In genomic region chr11:127226959-127227358, GRCh38 we compare ENCODE assay signal across 21 cellular contexts.
DNase-seq lines count a peak whose midpoint lies in the region; ATAC-seq, FAIRE-seq and TF ChIP-seq lines count a peak whose summit lies in the region.
"Had no signal": no experiment of that assay in that cellular context is flagged by ENCODE, and none has a peak within 500 bp of the region (broad histone marks: within the 10 kb centered on the region; RNA-seq: fewer than 3 reads in every experiment).

No MANE protein-coding gene starts in this region.

- no peaks in the 10 kb centered on the region for H3K36me3 ChIP-seq in bronchial epithelial cell (ENCODE audit: control insufficient read depth, insufficient read depth, low read length)
- H3K36me3 ChIP-seq in mesodermal cell (ENCODE audit: control insufficient read depth, insufficient read depth, low read length) = no peaks in the 10 kb centered on the region
- H3K36me3 ChIP-seq: BE2C had no signal

- H3K4me3 ChIP-seq in bronchial epithelial cell (ENCODE audit: low read depth, low read length) (no peak overlapping the region), mesodermal cell (ENCODE audit: extremely low read depth, insufficient read depth, low read length, poor library complexity, severe bottlenecking) (no peak overlapping the region)
- H3K4me3 ChIP-seq: A549, GM12878, GM23338 had no signal

- no peaks in the 10 kb centered on the region for H3K4me1 ChIP-seq in mesodermal cell (ENCODE audit: control insufficient read depth, insufficient read depth, low read length, poor library complexity, severe bottlenecking)
- H3K4me1 ChIP-seq: A549, BE2C had no signal

- no peaks in the 10 kb centered on the region for H3K9me3 Mint-ChIP-seq in HFFc6
- H3K9me3 Mint-ChIP-seq in activated CD8-positive, alpha-beta T cell treated with anti-CD3 and anti-CD28 coated beads, Interleukin-2, amount 10 ng/mL, durations not matched to agents 7 days and 5 days (ENCODE audit: insufficient read depth) = no peaks in the 10 kb centered on the region
- H3K9me3 Mint-ChIP-seq: GM23338, H9 had no signal

- no peaks in the 10 kb centered on the region for H3K4me1 Mint-ChIP-seq in HFFc6 (ENCODE audit: low read depth)
- H3K4me1 Mint-ChIP-seq in activated CD8-positive, alpha-beta T cell treated with anti-CD3 and anti-CD28 coated beads, Interleukin-2, amount 10 ng/mL, durations not matched to agents 7 days and 5 days (ENCODE audit: low read depth) = no peaks in the 10 kb centered on the region
- H3K4me1 Mint-ChIP-seq: CD4-positive, alpha-beta memory T cell had no signal

- POLR2A ChIA-PET in activated CD8-positive, alpha-beta T cell treated with anti-CD3 and anti-CD28 coated beads, Interleukin-2, amount 10 ng/mL, durations not matched to agents 7 days and 5 days (lab: Charles Lee) = no interaction called here

- no peak overlapping the region for H3K4me3 Mint-ChIP-seq in HFFc6
- no peak overlapping the region for H3K4me3 Mint-ChIP-seq in activated CD8-positive, alpha-beta T cell treated with anti-CD3 and anti-CD28 coated beads, Interleukin-2, amount 10 ng/mL, durations not matched to agents 7 days and 5 days
- H3K4me3 Mint-ChIP-seq: CD4-positive, alpha-beta memory T cell; GM23338; H9 had no signal

- TF ChIP-seq CTCF in HFFc6 (IDR thresholded peaks at IDR 0.05) (no peak), bronchial epithelial cell (IDR thresholded peaks at IDR 0.05; ENCODE audit: insufficient read depth, low read length, severe bottlenecking) (no peak)

- no peak for ATAC-seq in activated CD8-positive, alpha-beta T cell treated with anti-CD3 and anti-CD28 coated beads, Interleukin-2, amount 10 ng/mL, durations not matched to agents 7 days and 5 days
- ATAC-seq: A549, GM12878, GM23338, HepG2 had no signal

- H3K9me3 ChIP-seq in mesodermal cell (ENCODE audit: control insufficient read depth, low read length) = no peaks in the 10 kb centered on the region
- H3K9me3 ChIP-seq: A549, BE2C had no signal

- peak overlapping the region; percentile 1 for H3K27ac ChIP-seq in mesodermal cell (ENCODE audit: low read depth, low read length, severe bottlenecking)
- H3K27ac ChIP-seq: A549, C4-2B had no signal

- H3K27me3 ChIP-seq in bronchial epithelial cell (ENCODE audit: control insufficient read depth, insufficient read depth, low read length) = no peaks in the 10 kb centered on the region
- H3K27me3 ChIP-seq: BE2C had no signal

- no peak for FAIRE-seq in bronchial epithelial cell (lab: Jason Lieb, UNC)
- FAIRE-seq: A549, D721Med, GM12878, GM18507, HepG2, HTR-8/SVneo had no signal

- peak; percentile 14 for DNase-seq in HFFc6
- DNase-seq in bronchial epithelial cell (ENCODE audit: low read depth) = peak; percentile 4
- DNase-seq in NCI-H2029 (lab: John Stamatoyannopoulos, UW) = no peak
- no peak for DNase-seq in EL
- no peak for DNase-seq in NCI-H1092 (lab: John Stamatoyannopoulos, UW)
- no peak for DNase-seq in activated CD8-positive, alpha-beta T cell treated with anti-CD3 and anti-CD28 coated beads, Interleukin-2, amount 10 ng/mL, durations not matched to agents 7 days and 5 days
- DNase-seq: BE2C; CD4-positive, alpha-beta memory T cell; COR-L47; DMS153; DND-41; H9 had no signal

- WGBS in mesodermal cell (ENCODE audit: insufficient coverage in 2 of 2), 2 experiments = no CpG with 5 or more reads among the region's 2 CpGs

- no peaks in the 10 kb centered on the region for H3K36me3 Mint-ChIP-seq in HFFc6 (ENCODE audit: low read depth)
- H3K36me3 Mint-ChIP-seq in activated CD8-positive, alpha-beta T cell treated with anti-CD3 and anti-CD28 coated beads, Interleukin-2, amount 10 ng/mL, durations not matched to agents 7 days and 5 days (ENCODE audit: low read depth) = no peaks in the 10 kb centered on the region
- H3K36me3 Mint-ChIP-seq: CD4-positive, alpha-beta memory T cell had no signal

- H3K27me3 Mint-ChIP-seq in HFFc6 (ENCODE audit: insufficient read depth) = peaks cover 14% of the 10 kb centered on the region
- H3K27me3 Mint-ChIP-seq in activated CD8-positive, alpha-beta T cell treated with anti-CD3 and anti-CD28 coated beads, Interleukin-2, amount 10 ng/mL, durations not matched to agents 7 days and 5 days (ENCODE audit: low read depth) = no peaks in the 10 kb centered on the region
- H3K27me3 Mint-ChIP-seq: CD4-positive, alpha-beta memory T cell had no signal

- CTCF ChIA-PET in activated CD8-positive, alpha-beta T cell treated with anti-CD3 and anti-CD28 coated beads, Interleukin-2, amount 10 ng/mL, durations not matched to agents 7 days and 5 days (lab: Charles Lee) = no interaction called here

- H3K27ac Mint-ChIP-seq in HFFc6 = no peak overlapping the region
- no peak overlapping the region for H3K27ac Mint-ChIP-seq in activated CD8-positive, alpha-beta T cell treated with anti-CD3 and anti-CD28 coated beads, Interleukin-2, amount 10 ng/mL, durations not matched to agents 7 days and 5 days
- H3K27ac Mint-ChIP-seq: CD4-positive, alpha-beta memory T cell; GM23338; H9 had no signal

Comparison
In these comparisons a context has a peak if more than half of its experiments do, and no peak if none do; other contexts are left out.
1. DNase-seq: peak in HFFc6 (single experiment) and bronchial epithelial cell (single experiment); none in NCI-H2029 (single experiment), EL (single experiment), NCI-H1092 (single experiment) and activated CD8-positive, alpha-beta T cell treated with anti-CD3 and anti-CD28 coated beads, Interleukin-2, amount 10 ng/mL, durations not matched to agents 7 days and 5 days (single experiment).